Comparison of ENCODE assay signal across 9 cellular contexts in genomic region chr15:51735611-51736010, GRCh38. TPM values are rescaled to one million over a fixed set of nuclear protein-coding genes. Genes with fewer than 3 reads are reported as not detected.
DNase-seq lines count a peak whose midpoint lies in the region; ATAC-seq lines count a peak whose summit lies in the region.
"Had no signal": no experiment of that assay in that cellular context is flagged by ENCODE, and none has a peak within 500 bp of the region (broad histone marks: within the 10 kb centered on the region; RNA-seq: fewer than 3 reads in every experiment).

No MANE protein-coding gene starts in this region.

- peaks cover 17% of the 10 kb centered on the region for H3K36me3 Mint-ChIP-seq in activated CD8-positive, alpha-beta memory T cell treated with anti-CD3 and anti-CD28 coated beads, Interleukin-2, amount 10 ng/mL, durations not matched to agents 7 days and 5 days

- H3K27ac ChIP-seq in cingulate gyrus (ENCODE audit: low read depth, low read length) = peak overlapping the region; percentile 52

- peak; percentile 51 for DNase-seq in activated CD8-positive, alpha-beta memory T cell treated with anti-CD3 and anti-CD28 coated beads, Interleukin-2, amount 10 ng/mL, durations not matched to agents 7 days and 5 days
- DNase-seq in activated CD8-positive, alpha-beta memory T cell treated with anti-CD3 and anti-CD28 coated beads for 24 hours = no peak
- peak; percentile 57 for DNase-seq in SK-N-DZ (ENCODE audit: low spot score)
- no peak for DNase-seq in stimulated activated naive CD8-positive, alpha-beta T cell treated with anti-CD3 and anti-CD28 coated beads, Interleukin-15, Interleukin-2, amounts not matched to agents 100 U/mL and 50 U/mL, for 24 hours
- no peak for DNase-seq in NOMO-1 treated with dmso at 0.1 percent for 144 hours (lab: John Stamatoyannopoulos, UW; ENCODE audit: unreplicated experiment)
- DNase-seq in NCI-H2081 (lab: John Stamatoyannopoulos, UW) = no peak
- no peak for DNase-seq in COLO829 (ENCODE audit: low spot score)
- DNase-seq: NCI-H1092 treated with DMSO at 0.1 percent for 48 hours had no signal

- H3K4me1 Mint-ChIP-seq in activated CD8-positive, alpha-beta memory T cell treated with anti-CD3 and anti-CD28 coated beads, Interleukin-2, amount 10 ng/mL, durations not matched to agents 7 days and 5 days = peaks cover 66% of the 10 kb centered on the region

- H3K27ac Mint-ChIP-seq in activated CD8-positive, alpha-beta memory T cell treated with anti-CD3 and anti-CD28 coated beads, Interleukin-2, amount 10 ng/mL, durations not matched to agents 7 days and 5 days = peak overlapping the region; percentile 87

- ATAC-seq in activated CD8-positive, alpha-beta memory T cell treated with anti-CD3 and anti-CD28 coated beads, Interleukin-2, amount 10 ng/mL, durations not matched to agents 7 days and 5 days = no peak
- peak; percentile 32 for ATAC-seq in stimulated activated naive CD8-positive, alpha-beta T cell treated with anti-CD3 and anti-CD28 coated beads, Interleukin-15, Interleukin-2, amounts not matched to agents 100 U/mL and 50 U/mL, for 24 hours

- H3K27me3 Mint-ChIP-seq in activated CD8-positive, alpha-beta memory T cell treated with anti-CD3 and anti-CD28 coated beads, Interleukin-2, amount 10 ng/mL, durations not matched to agents 7 days and 5 days = no peaks in the 10 kb centered on the region

- CTCF ChIA-PET in activated CD8-positive, alpha-beta memory T cell treated with anti-CD3 and anti-CD28 coated beads, Interleukin-2, amount 10 ng/mL, durations not matched to agents 7 days and 5 days (lab: Charles Lee) = interaction anchor here (0.7 to 3.1 kb wide), 9 partner anchors 12 to 113 kb away, joined by 3 to 34 read pairs (median 3); partner anchors contain the start of gene DMXL2

- no peaks in the 10 kb centered on the region for H3K9me3 Mint-ChIP-seq in activated CD8-positive, alpha-beta memory T cell treated with anti-CD3 and anti-CD28 coated beads, Interleukin-2, amount 10 ng/mL, durations not matched to agents 7 days and 5 days (ENCODE audit: low read depth)

- peak overlapping the region; percentile 92 for H3K4me3 Mint-ChIP-seq in activated CD8-positive, alpha-beta memory T cell treated with anti-CD3 and anti-CD28 coated beads, Interleukin-2, amount 10 ng/mL, durations not matched to agents 7 days and 5 days

RNA-seq across cellular contexts. Expression of gene LYSMD2, which starts 1.8 kb away (rescaled TPM):
- total RNA-seq in activated CD8-positive, alpha-beta memory T cell treated with anti-CD3 and anti-CD28 coated beads, Interleukin-2, amount 10 ng/mL, durations not matched to agents 7 days and 5 days = 10 to 100 TPM; 16.0 to 21.7 TPM
- 5.2 and 7.9 TPM in 2 replicates for polyA plus RNA-seq in SK-N-DZ (2014; cell fraction: cytosol; rRNA removed)
- polyA plus RNA-seq in SK-N-DZ (2014; cell fraction: nucleus; rRNA removed) = 2.2 and 7.2 TPM in 2 replicates

RNA-seq across cellular contexts. Expression of gene TMOD2, which starts 15.8 kb away (rescaled TPM):
- 10 to 100 TPM in 1 of 2 experiments, 1 to 10 TPM in 1; 6.9 to 12.7 TPM for total RNA-seq in activated CD8-positive, alpha-beta memory T cell treated with anti-CD3 and anti-CD28 coated beads, Interleukin-2, amount 10 ng/mL, durations not matched to agents 7 days and 5 days
- 23.9 and 28.0 TPM in 2 replicates for polyA plus RNA-seq in SK-N-DZ (2014; cell fraction: cytosol; rRNA removed)
- polyA plus RNA-seq in SK-N-DZ (2014; cell fraction: nucleus; rRNA removed) = 16.2 and 25.5 TPM in 2 replicates

RNA-seq across cellular contexts. Expression of gene SCG3, which starts 54.3 kb away (rescaled TPM):
- not detected for total RNA-seq in activated CD8-positive, alpha-beta memory T cell treated with anti-CD3 and anti-CD28 coated beads, Interleukin-2, amount 10 ng/mL, durations not matched to agents 7 days and 5 days
- polyA plus RNA-seq in SK-N-DZ (2014; cell fraction: cytosol; rRNA removed) = 24.3 and 24.4 TPM in 2 replicates
- polyA plus RNA-seq in SK-N-DZ (2014; cell fraction: nucleus; rRNA removed) = 9.9 and 14.3 TPM in 2 replicates

Comparison
In these comparisons a context has a peak if more than half of its experiments do, and no peak if none do; other contexts are left out.
1. DNase-seq: peak in activated CD8-positive, alpha-beta memory T cell treated with anti-CD3 and anti-CD28 coated beads, Interleukin-2, amount 10 ng/mL, durations not matched to agents 7 days and 5 days (single experiment) and SK-N-DZ (single experiment); none in activated CD8-positive, alpha-beta memory T cell treated with anti-CD3 and anti-CD28 coated beads for 24 hours (single experiment), stimulated activated naive CD8-positive, alpha-beta T cell treated with anti-CD3 and anti-CD28 coated beads, Interleukin-15, Interleukin-2, amounts not matched to agents 100 U/mL and 50 U/mL, for 24 hours (single experiment), NOMO-1 treated with dmso at 0.1 percent for 144 hours (single experiment), NCI-H2081 (0 of 2) and COLO829 (single experiment).